Comparison of ENCODE assay signal across 17 cellular contexts in the genomic region with DNA sequence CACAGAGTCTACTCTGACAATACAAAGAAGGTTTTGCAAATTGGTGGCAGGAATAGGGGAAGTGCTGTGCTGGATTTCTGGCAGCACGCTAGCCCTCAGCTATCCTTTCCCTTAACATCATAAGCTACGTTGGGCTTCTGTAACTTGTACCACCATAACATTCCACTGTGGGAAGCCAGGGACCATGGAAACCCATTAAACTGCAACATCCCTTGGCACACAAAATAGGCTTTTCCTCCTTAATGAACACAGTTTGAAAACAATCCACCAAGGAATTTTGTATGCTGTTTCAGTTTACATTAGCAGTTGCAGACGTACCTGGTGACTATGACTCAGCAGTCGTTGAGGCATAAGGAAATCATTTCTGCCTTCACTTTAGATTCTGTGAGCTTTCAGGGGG.
DNase-seq lines count a peak whose midpoint lies in the region; ATAC-seq, FAIRE-seq and TF ChIP-seq lines count a peak whose summit lies in the region.
"Had no signal": no experiment of that assay in that cellular context is flagged by ENCODE, and none has a peak within 500 bp of the region (broad histone marks: within the 10 kb centered on the region; RNA-seq: fewer than 3 reads in every experiment).

No MANE protein-coding gene starts in this region.

- WGBS in A549 (ENCODE audit: missing lambda C conversion rate) = 20% methylated on average over 4 of the region's 4 CpGs

- no peak for TF ChIP-seq POLR2A in A549 (IDR thresholded peaks at IDR 0.05; ENCODE audit: low read length)

- H3K4me1 Mint-ChIP-seq in T-cell = no peaks in the 10 kb centered on the region
- H3K4me1 Mint-ChIP-seq: activated naive CD8-positive, alpha-beta T cell treated with anti-CD3 and anti-CD28 coated beads, Interleukin-2, amount 10 ng/mL, durations not matched to agents 7 days and 5 days had no signal

- ATAC-seq in A549 (peak in 1 of 2 experiments; percentile 45; a peak in 2 of 6 replicates), T-cell (replicated peaks in 1 of 4) (no peak)
- ATAC-seq: lower lobe of right lung had no signal

- H3K4me2 ChIP-seq in A549 = peak overlapping the region; percentile 65

- H3K36me3 Mint-ChIP-seq in T-cell = no peaks in the 10 kb centered on the region
- H3K36me3 Mint-ChIP-seq: activated naive CD8-positive, alpha-beta T cell treated with anti-CD3 and anti-CD28 coated beads, Interleukin-2, amount 10 ng/mL, durations not matched to agents 7 days and 5 days had no signal

- peaks cover 10% of the 10 kb centered on the region for H3K4me1 ChIP-seq in A549
- H3K4me1 ChIP-seq: lower lobe of right lung had no signal

- no peak for TF ChIP-seq CTCF in A549 (IDR thresholded peaks at IDR 0.05)
- TF ChIP-seq CTCF in D721Med (IDR thresholded peaks at IDR 0.05; ENCODE audit: insufficient read depth, missing control alignments) = no peak
- TF ChIP-seq CTCF in brain microvascular endothelial cell (IDR thresholded peaks at IDR 0.05; ENCODE audit: low read depth, low read length, missing control alignments) = no peak

- H3K9me3 Mint-ChIP-seq in T-cell = peaks cover 0 to 4% (median 0%) of the 10 kb centered on the region in 3 donors

- in situ Hi-C loops in T47D (cut with HindIII; ENCODE audit: low pct_unique_long_range_greater_than_20kb, low sequenced_read_pairs) (no loop called here), brain microvascular endothelial cell (cut with HindIII; ENCODE audit: low pct_ligation_motif_present, low sequenced_read_pairs) (no loop called here)

- no peaks in the 10 kb centered on the region for H3K9me3 ChIP-seq in A549
- H3K9me3 ChIP-seq: lower lobe of right lung, MG63, neutrophil had no signal

- H3K27me3 Mint-ChIP-seq in T-cell = peaks cover 0 to 3% of the 10 kb centered on the region in 2 donors
- H3K27me3 Mint-ChIP-seq: activated naive CD8-positive, alpha-beta T cell treated with anti-CD3 and anti-CD28 coated beads, Interleukin-2, amount 10 ng/mL, durations not matched to agents 7 days and 5 days had no signal

- TF ChIP-seq EP300 in A549 (IDR thresholded peaks at IDR 0.05) = no peak

- no peaks in the 10 kb centered on the region for H3K27me3 ChIP-seq in brain microvascular endothelial cell (replicated peaks)
- H3K27me3 ChIP-seq: MG63, neutrophil had no signal

- POLR2A ChIA-PET in A549 (lab: Yijun Ruan, JAX) = no interaction called here
- POLR2A ChIA-PET in T-cell (lab: Charles Lee) = no interaction called here

- CTCF ChIA-PET in A549 (lab: Yijun Ruan, JAX) = no interaction called here
- CTCF ChIA-PET in T-cell (lab: Charles Lee) = no interaction called here

- H3K27ac Mint-ChIP-seq in T-cell = no peak overlapping the region
- H3K27ac Mint-ChIP-seq: activated naive CD8-positive, alpha-beta T cell treated with anti-CD3 and anti-CD28 coated beads, Interleukin-2, amount 10 ng/mL, durations not matched to agents 7 days and 5 days had no signal

- H3K36me3 ChIP-seq in brain microvascular endothelial cell (replicated peaks) = no peaks in the 10 kb centered on the region
- H3K36me3 ChIP-seq: lower lobe of right lung, MG63, neutrophil had no signal

- FAIRE-seq in A549 (lab: Jason Lieb, UNC) (no peak), islet of Langerhans (lab: Jason Lieb, UNC) (peak; percentile 99), D721Med (lab: Jason Lieb, UNC) (no peak)

- H3K4me3 ChIP-seq in A549 = no peak overlapping the region
- H3K4me3 ChIP-seq in brain microvascular endothelial cell (ENCODE audit: low read depth, low read length) = no peak overlapping the region
- H3K4me3 ChIP-seq: lower lobe of right lung, MG63 had no signal

- DNase-seq in A549 (ENCODE audit: low read depth in 1 of 2, low spot score in 1 of 2) (peak in 1 of 2 experiments; percentile 19), HT1080 (ENCODE audit: low read depth) (peak; percentile 40), T47D (ENCODE audit: low read depth in 1 of 2, low spot score in 1 of 2) (peak; percentile 3 to 7), D721Med (ENCODE audit: insufficient read length, low spot score) (no peak), brain microvascular endothelial cell (no peak), NCI-H1694 (lab: John Stamatoyannopoulos, UW) (no peak), T-cell (no peak)
- DNase-seq: activated CD4-positive, CD25-positive, alpha-beta regulatory T cell treated with anti-CD3 and anti-CD28 coated beads, Interleukin-2, amount 50 U/mL, for 72 hours; activated naive CD8-positive, alpha-beta T cell treated with anti-CD3 and anti-CD28 coated beads, Interleukin-2, amount 10 ng/mL, durations not matched to agents 7 days and 5 days; DMS 273 treated with DMSO at 0.1 percent for 48 hours; head of caudate nucleus; lower lobe of right lung; MG63; NCI-H2171; stimulated activated CD4-positive, alpha-beta T cell treated with anti-CD3 and anti-CD28 coated beads, Interleukin-15, amount 100 ng/mL, for 24 hours had no signal

- peak overlapping the region; percentile 67 to 78 for H3K27ac ChIP-seq in A549
- H3K27ac ChIP-seq in brain microvascular endothelial cell = no peak overlapping the region
- H3K27ac ChIP-seq: lower lobe of right lung, neutrophil had no signal

- TF ChIP-seq RAD21 in A549 (conservative IDR thresholded peaks at IDR 0.05 in 1 of 2, IDR thresholded peaks at IDR 0.05 in 1 of 2) = no peak

- no peak overlapping the region for H3K4me3 Mint-ChIP-seq in T-cell
- H3K4me3 Mint-ChIP-seq: activated naive CD8-positive, alpha-beta T cell treated with anti-CD3 and anti-CD28 coated beads, Interleukin-2, amount 10 ng/mL, durations not matched to agents 7 days and 5 days had no signal

TF ChIP-seq in A549, 52 proteins besides CTCF, POLR2A, EP300 and RAD21:
- TF ChIP-seq NFE2L2 (conservative IDR thresholded peaks at IDR 0.05; ENCODE audit: low read length) = 0 out of 2 replicates have a peak, but pooled peaks have one; percentile 10
- no peak for TF ChIP-seq POLR2AphosphoS2 (conservative IDR thresholded peaks at IDR 0.05; ENCODE audit: low read length)
- TF ChIP-seq MAFK (IDR thresholded peaks at IDR 0.05; ENCODE audit: partially characterized antibody) = peak; percentile 69
- no peak for TF ChIP-seq CHD4 (IDR thresholded peaks at IDR 0.05; ENCODE audit: borderline replicate concordance)

Comparison
In these comparisons a context has a peak if more than half of its experiments do, and no peak if none do; other contexts are left out.
1. DNase-seq: peak in HT1080 (single experiment) and T47D (2 of 2); none in D721Med (single experiment), brain microvascular endothelial cell (single experiment), NCI-H1694 (single experiment) and T-cell (0 of 34).